ENCODE assay signal across 3 cellular contexts in the genomic region with DNA sequence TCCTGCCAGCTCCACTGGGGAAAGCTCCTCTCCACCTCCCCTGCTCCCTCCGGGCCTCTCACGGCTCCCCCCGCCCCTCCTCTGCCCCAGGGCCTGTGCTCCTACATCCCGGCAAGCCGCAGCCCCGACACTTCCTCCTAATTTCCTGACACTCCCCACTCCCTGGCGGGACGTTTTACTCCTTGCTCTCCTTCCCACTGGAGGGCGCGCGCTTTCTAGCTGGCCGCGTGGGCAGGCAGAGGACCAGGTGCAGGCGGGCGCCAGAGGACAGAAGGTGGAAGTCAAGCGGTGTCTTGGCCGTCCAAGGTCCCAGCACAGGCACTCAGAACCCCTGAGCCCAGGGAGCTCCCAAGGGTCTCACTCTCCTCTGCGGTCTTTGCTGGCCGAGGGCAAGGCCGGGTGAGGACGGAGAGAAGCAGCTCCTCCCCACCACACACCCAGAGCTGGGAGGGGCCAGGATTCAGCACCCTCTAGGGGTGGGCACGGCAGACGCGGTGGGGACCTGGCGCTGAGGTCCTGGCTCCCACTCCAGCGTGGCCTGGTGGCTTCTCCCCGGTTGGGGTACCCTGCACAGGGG.
TF ChIP-seq lines count a peak whose summit lies in the region.

No MANE protein-coding gene starts in this region.

TF ChIP-seq in SK-N-SH, 30 proteins besides CTCF, POLR2A, EP300 and RAD21:
- TF ChIP-seq YY1 (IDR thresholded peaks at IDR 0.05; ENCODE audit: low read depth) (no peak), POLR2AphosphoS5 (IDR thresholded peaks at IDR 0.05; ENCODE audit: low read depth, low read length) (no peak), FOXM1 (IDR thresholded peaks at IDR 0.05; ENCODE audit: low read depth) (no peak), SMC3 (IDR thresholded peaks at IDR 0.05; ENCODE audit: low read depth, low read length) (no peak), MAX (IDR thresholded peaks at IDR 0.05; ENCODE audit: low read depth) (no peak), RFX5 (IDR thresholded peaks at IDR 0.05; ENCODE audit: low read length) (no peak), RXRA (IDR thresholded peaks at IDR 0.05; ENCODE audit: borderline replicate concordance, low read depth) (no peak), PBX3 (IDR thresholded peaks at IDR 0.05) (no peak), TCF12 (IDR thresholded peaks at IDR 0.05) (no peak), MXI1 (IDR thresholded peaks at IDR 0.05; ENCODE audit: low read depth, low read length) (no peak), CHD2 (IDR thresholded peaks at IDR 0.05; ENCODE audit: low read length, partially characterized antibody) (no peak), JUND (IDR thresholded peaks at IDR 0.05) (no peak), USF2 (IDR thresholded peaks at IDR 0.05; ENCODE audit: borderline replicate concordance, low read depth, low read length) (no peak), NFIC (IDR thresholded peaks at IDR 0.05; ENCODE audit: borderline replicate concordance) (no peak), GATA2 (CRISPR knock-in tag; IDR thresholded peaks at IDR 0.05) (no peak), SIN3A (IDR thresholded peaks at IDR 0.05; ENCODE audit: borderline replicate concordance, low read depth, low read length) (no peak), GABPA (IDR thresholded peaks at IDR 0.05; ENCODE audit: low read depth) (no peak), EZH2phosphoT487 (IDR thresholded peaks at IDR 0.05; ENCODE audit: borderline replicate concordance, low read depth) (no peak), NRF1 (IDR thresholded peaks at IDR 0.05; ENCODE audit: low read depth, low read length) (no peak), FOSL2 (IDR thresholded peaks at IDR 0.05; ENCODE audit: borderline replicate concordance, low read depth) (no peak)

TF ChIP-seq in SK-N-SH treated with all-trans-retinoic acid at 6 μM for 48 hours, 23 proteins besides CTCF, POLR2A, EP300 and RAD21:
- TF ChIP-seq ZNF565 (CRISPR knock-in tag; conservative IDR thresholded peaks at IDR 0.05; ENCODE audit: low read depth) = no peak
- no peak for TF ChIP-seq RARB (CRISPR knock-in tag; IDR thresholded peaks at IDR 0.05)
- TF ChIP-seq OSR1 (CRISPR knock-in tag; IDR thresholded peaks at IDR 0.05) = no peak
- no peak for TF ChIP-seq ISL1 (CRISPR knock-in tag; IDR thresholded peaks at IDR 0.05)
- TF ChIP-seq BACH2 (CRISPR knock-in tag; IDR thresholded peaks at IDR 0.05; ENCODE audit: borderline replicate concordance) = no peak
TF ChIP-seq in SK-N-SH treated with all-trans-retinoic acid at 6 μM for 48 hours: peak in this region for 0.

TF ChIP-seq in GM12878, 131 proteins besides CTCF, POLR2A, EP300 and RAD21:
- TF ChIP-seq EED (IDR thresholded peaks at IDR 0.05; ENCODE audit: low read depth) = peak; percentile 67; the same call in 1 of the 2 replicates
- TF ChIP-seq IKZF2 (IDR thresholded peaks at IDR 0.05) = peak; percentile 27 to 53; a peak in 2 of 4 replicates
- no peak for TF ChIP-seq CHD4 (IDR thresholded peaks at IDR 0.05)
- peak; percentile 27; the same call in 1 of the 2 replicates for TF ChIP-seq IKZF1 (conservative IDR thresholded peaks at IDR 0.05)
